1 cellular context compared by ENCODE assay signal in genomic region chr1:182127656-182128055, GRCh38.
TF ChIP-seq lines count a peak whose summit lies in the region.

No MANE protein-coding gene starts in this region.

TF ChIP-seq in GM23338, 12 proteins besides CTCF, POLR2A, EP300 and RAD21 (continued from another document):
- no peak for TF ChIP-seq ZNF462 (CRISPR knock-in tag; IDR thresholded peaks at IDR 0.05)
- no peak for TF ChIP-seq EZH2 (IDR thresholded peaks at IDR 0.05; ENCODE audit: low read depth, unreplicated experiment)
- TF ChIP-seq ETS1 (IDR thresholded peaks at IDR 0.05) = no peak
- no peak for TF ChIP-seq ZNF114 (CRISPR knock-in tag; IDR thresholded peaks at IDR 0.05)
- no peak for TF ChIP-seq POLR2AphosphoS5 (IDR thresholded peaks at IDR 0.05; ENCODE audit: low read depth)
- no peak for TF ChIP-seq NANOG (IDR thresholded peaks at IDR 0.05; ENCODE audit: borderline replicate concordance)
- no peak for TF ChIP-seq JUNB (IDR thresholded peaks at IDR 0.05; ENCODE audit: unreplicated experiment)
- TF ChIP-seq EZH2phosphoT487 (IDR thresholded peaks at IDR 0.05; ENCODE audit: unreplicated experiment) = no peak
- TF ChIP-seq ZNF331 (CRISPR knock-in tag; IDR thresholded peaks at IDR 0.05; ENCODE audit: low read depth) = no peak
